24 cellular contexts compared by ENCODE assay signal in the genomic region with DNA sequence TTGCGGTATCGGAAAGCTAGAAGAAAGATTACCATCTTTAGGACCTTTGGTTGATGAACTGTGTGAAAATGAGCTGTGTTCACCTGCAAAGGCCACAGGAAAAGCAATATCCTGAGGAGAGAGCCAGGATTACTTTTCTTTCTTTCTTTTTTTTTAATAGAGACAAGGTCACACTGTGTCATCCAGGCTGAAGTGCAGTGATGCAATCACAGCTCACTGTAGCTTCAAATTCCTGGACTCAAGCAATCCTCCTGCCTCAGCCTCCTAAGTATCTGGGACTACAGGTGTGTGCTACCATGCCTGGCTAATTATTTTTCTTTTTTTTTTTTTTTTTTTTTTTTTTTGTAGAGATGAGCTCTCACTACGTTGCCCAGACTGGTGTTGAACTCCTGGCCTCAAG.
"Had no signal": no experiment of that assay in that cellular context is flagged by ENCODE, and none has a peak within 500 bp of the region (broad histone marks: within the 10 kb centered on the region; RNA-seq: fewer than 3 reads in every experiment).

No MANE protein-coding gene starts in this region.

- H3K27ac ChIP-seq: neural progenitor cell, ovary, parathyroid adenoma, psoas muscle, skin epidermis, spleen, stomach, thoracic aorta, thyroid gland, tibial nerve, upper lobe of right lung, uterus had no signal

- H3K9ac ChIP-seq: neural progenitor cell, parathyroid adenoma had no signal

- H3K79me2 ChIP-seq: parathyroid adenoma had no signal

- H3K4me3 ChIP-seq: neural progenitor cell, ovary, psoas muscle, skin epidermis, smooth muscle cell, spleen, stomach, thoracic aorta, thyroid gland, tibial nerve, upper lobe of right lung, uterus had no signal

- H3K36me3 ChIP-seq: neural progenitor cell, ovary, spleen, stomach, thoracic aorta, thyroid gland, tibial nerve, upper lobe of right lung, uterus had no signal

- ATAC-seq: naive thymus-derived CD4-positive, alpha-beta T cell; natural killer cell; psoas muscle; right cardiac atrium; sciatic nerve; stimulated activated naive B cell treated with anti-CD40 and anti-IgM and Interleukin-4, amounts not matched to agents 10 μg/mL and 1 μg/mL and 100 μg/mL, for 72 hours; upper lobe of right lung had no signal

- H3K4me2 ChIP-seq: neural progenitor cell, smooth muscle cell had no signal

- H3K4me1 ChIP-seq: neural progenitor cell, parathyroid adenoma, psoas muscle, spleen, stomach, thyroid gland, tibial nerve, upper lobe of right lung, uterus had no signal

- DNase-seq: naive thymus-derived CD4-positive, alpha-beta T cell; natural killer cell; occipital lobe; ovary; posterior cingulate gyrus; psoas muscle; right cardiac atrium; spleen; stimulated activated CD4-positive, alpha-beta T cell treated with anti-CD3 and anti-CD28 coated beads, Interleukin-12 subunit alpha, Interleukin-12 subunit beta, amount 100 ng/mL, for 4 hours; stimulated activated CD4-positive, alpha-beta T cell treated with anti-CD3 and anti-CD28 coated beads, Interleukin-1b, Interleukin-23, amount 100 ng/mL, for 48 hours; stimulated activated CD4-positive, alpha-beta T cell treated with anti-CD3 and anti-CD28 coated beads, Interleukin-4, amount 100 ng/mL, for 24 hours; stimulated activated naive B cell treated with anti-CD40 and anti-IgM and Interleukin-4, amounts not matched to agents 10 μg/mL and 1 μg/mL and 100 μg/mL, for 72 hours; stimulated activated naive CD4-positive, alpha-beta T cell treated with Interleukin-2 at 50 U/mL for 16 hours; stomach; thyroid gland; upper lobe of right lung; uterus had no signal

- H3K27me3 ChIP-seq: neural progenitor cell, ovary, spleen, stomach, thyroid gland, tibial nerve, upper lobe of right lung, uterus had no signal

- H2AFZ ChIP-seq: neural progenitor cell, parathyroid adenoma had no signal

- H3K9me3 ChIP-seq: ovary, psoas muscle, spleen, stomach, thoracic aorta, thyroid gland, tibial nerve, upper lobe of right lung, uterus had no signal
